Comparison of ENCODE assay signal across 7 cellular contexts in the genomic region with DNA sequence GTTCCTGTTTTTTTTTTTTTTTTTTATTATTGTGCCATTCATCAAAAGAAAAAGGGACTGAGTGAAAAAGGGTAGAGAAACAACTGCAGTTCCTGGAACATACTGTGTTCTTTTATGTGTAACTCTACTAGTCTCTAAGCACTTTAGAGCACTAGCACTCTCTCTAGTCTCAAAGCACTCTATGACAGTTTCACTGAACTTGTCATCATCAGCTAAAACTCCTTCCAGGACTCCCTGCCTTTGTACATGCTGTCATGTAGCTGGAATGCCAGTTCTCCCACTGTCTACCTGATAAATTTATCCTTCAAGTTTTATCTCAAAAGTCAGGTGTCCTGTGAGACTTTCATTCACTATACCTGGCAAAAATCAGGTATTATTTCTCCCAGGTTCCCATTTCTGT.
"Had no signal": no experiment of that assay in that cellular context is flagged by ENCODE, and none has a peak within 500 bp of the region (broad histone marks: within the 10 kb centered on the region; RNA-seq: fewer than 3 reads in every experiment).

No MANE protein-coding gene starts in this region.

- ATAC-seq: HCT116, K562 had no signal

- DNase-seq: GM23248, GOT3, H7, HFFc6, IMR-90 had no signal
